ENCODE assay signal across 1 cellular context in the genomic region with DNA sequence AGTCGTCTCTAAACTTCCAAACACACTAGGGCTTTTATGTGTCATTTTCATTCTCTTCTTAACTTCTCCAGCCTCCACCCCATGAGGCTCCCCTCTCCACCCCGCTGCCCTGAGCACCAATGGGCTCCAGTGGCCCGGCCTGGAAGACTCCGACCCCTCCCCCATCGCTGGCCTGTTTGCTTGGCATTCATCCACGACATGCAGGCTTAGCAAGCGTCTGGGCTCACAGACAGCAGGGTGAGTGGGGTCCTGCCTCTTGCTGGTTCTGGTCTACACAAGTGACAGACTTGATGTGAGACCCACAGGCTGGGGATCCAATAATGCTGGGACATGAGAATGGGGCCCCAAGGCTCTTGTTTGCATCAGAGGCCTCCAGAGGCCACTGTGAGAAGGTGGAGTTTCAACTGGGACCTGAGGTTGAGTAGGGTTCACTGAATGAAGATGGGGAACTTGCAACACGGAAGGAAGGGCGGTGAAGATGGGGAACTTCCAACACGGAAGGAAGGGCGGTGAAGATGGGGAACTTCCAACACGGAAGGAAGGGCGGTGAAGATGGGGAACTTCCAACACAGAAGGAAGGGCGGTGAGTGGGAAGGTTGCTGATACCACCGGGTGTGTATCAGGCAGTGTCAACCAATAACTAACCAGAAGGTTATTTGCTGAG.
TF ChIP-seq lines count a peak whose summit lies in the region.

No MANE protein-coding gene starts in this region.

TF ChIP-seq in HepG2, 621 proteins besides CTCF, POLR2A, EP300 and RAD21:
- TF ChIP-seq, protein P1, sequence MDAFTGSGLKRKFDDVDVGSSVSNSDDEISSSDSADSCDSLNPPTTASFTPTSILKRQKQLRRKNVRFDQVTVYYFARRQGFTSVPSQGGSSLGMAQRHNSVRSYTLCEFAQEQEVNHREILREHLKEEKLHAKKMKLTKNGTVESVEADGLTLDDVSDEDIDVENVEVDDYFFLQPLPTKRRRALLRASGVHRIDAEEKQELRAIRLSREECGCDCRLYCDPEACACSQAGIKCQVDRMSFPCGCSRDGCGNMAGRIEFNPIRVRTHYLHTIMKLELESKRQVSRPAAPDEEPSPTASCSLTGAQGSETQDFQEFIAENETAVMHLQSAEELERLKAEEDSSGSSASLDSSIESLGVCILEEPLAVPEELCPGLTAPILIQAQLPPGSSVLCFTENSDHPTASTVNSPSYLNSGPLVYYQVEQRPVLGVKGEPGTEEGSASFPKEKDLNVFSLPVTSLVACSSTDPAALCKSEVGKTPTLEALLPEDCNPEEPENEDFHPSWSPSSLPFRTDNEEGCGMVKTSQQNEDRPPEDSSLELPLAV (CRISPR knock-in tag; conservative IDR thresholded peaks at IDR 0.05; ENCODE audit: low read depth): no peak
- TF ChIP-seq ZNF563 (CRISPR knock-in tag; IDR thresholded peaks at IDR 0.05): no peak
- TF ChIP-seq ARID2 (CRISPR knock-in tag; IDR thresholded peaks at IDR 0.05; ENCODE audit: borderline replicate concordance): no peak
- TF ChIP-seq NCOA5 (CRISPR knock-in tag; IDR thresholded peaks at IDR 0.05): no peak
- TF ChIP-seq ZNF678 (CRISPR knock-in tag; IDR thresholded peaks at IDR 0.05): no peak
- TF ChIP-seq ZSCAN21 (CRISPR knock-in tag; IDR thresholded peaks at IDR 0.05; ENCODE audit: borderline replicate concordance): no peak
- no peak for TF ChIP-seq MAFK (conservative IDR thresholded peaks at IDR 0.05 in 1 of 2, IDR thresholded peaks at IDR 0.05 in 1 of 2; ENCODE audit: low read length in 2 of 2)
- TF ChIP-seq, protein P2, sequence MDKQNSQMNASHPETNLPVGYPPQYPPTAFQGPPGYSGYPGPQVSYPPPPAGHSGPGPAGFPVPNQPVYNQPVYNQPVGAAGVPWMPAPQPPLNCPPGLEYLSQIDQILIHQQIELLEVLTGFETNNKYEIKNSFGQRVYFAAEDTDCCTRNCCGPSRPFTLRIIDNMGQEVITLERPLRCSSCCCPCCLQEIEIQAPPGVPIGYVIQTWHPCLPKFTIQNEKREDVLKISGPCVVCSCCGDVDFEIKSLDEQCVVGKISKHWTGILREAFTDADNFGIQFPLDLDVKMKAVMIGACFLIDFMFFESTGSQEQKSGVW (CRISPR knock-in tag; IDR thresholded peaks at IDR 0.05; ENCODE audit: borderline replicate concordance): no peak
- TF ChIP-seq, protein P3, sequence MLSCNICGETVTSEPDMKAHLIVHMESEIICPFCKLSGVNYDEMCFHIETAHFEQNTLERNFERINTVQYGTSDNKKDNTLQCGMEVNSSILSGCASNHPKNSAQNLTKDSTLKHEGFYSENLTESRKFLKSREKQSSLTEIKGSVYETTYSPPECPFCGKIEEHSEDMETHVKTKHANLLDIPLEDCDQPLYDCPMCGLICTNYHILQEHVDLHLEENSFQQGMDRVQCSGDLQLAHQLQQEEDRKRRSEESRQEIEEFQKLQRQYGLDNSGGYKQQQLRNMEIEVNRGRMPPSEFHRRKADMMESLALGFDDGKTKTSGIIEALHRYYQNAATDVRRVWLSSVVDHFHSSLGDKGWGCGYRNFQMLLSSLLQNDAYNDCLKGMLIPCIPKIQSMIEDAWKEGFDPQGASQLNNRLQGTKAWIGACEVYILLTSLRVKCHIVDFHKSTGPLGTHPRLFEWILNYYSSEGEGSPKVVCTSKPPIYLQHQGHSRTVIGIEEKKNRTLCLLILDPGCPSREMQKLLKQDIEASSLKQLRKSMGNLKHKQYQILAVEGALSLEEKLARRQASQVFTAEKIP (CRISPR knock-in tag; IDR thresholded peaks at IDR 0.05; ENCODE audit: borderline replicate concordance): no peak
- no peak for TF ChIP-seq HIVEP1 (CRISPR knock-in tag; IDR thresholded peaks at IDR 0.05)
- TF ChIP-seq TEAD3 (CRISPR knock-in tag; optimal IDR thresholded peaks at IDR 0.05; ENCODE audit: borderline replicate concordance): no peak
- TF ChIP-seq ISL2 (CRISPR knock-in tag; IDR thresholded peaks at IDR 0.05): no peak
- TF ChIP-seq ISX (CRISPR knock-in tag; conservative IDR thresholded peaks at IDR 0.05): no peak
- no peak for TF ChIP-seq MYNN (CRISPR knock-in tag; IDR thresholded peaks at IDR 0.05; ENCODE audit: low read depth)
- TF ChIP-seq ZNF280D (CRISPR knock-in tag; IDR thresholded peaks at IDR 0.05): no peak
- TF ChIP-seq POGZ (CRISPR knock-in tag; IDR thresholded peaks at IDR 0.05): no peak
